In the genomic region with DNA sequence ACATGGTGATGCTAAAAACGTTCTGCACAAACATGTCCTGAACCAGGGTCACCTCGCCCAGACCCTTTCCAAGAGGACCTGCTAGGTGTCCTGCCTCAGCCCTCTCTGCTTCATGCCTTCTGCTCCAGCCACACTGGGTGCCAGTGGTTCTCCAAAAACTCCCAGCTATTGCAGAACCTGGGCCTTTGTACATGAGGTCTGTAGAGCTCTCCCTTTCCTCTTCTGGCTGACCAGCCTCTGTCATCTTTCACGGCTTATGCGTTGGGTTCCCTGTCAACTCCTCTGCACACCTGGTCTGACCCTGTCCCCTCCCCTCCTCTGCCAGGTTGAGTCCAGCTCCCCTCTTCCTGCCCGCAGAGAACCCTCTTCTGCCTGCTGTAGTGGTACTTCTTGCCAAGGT, we compare ENCODE assay signal across 36 cellular contexts. TPM values are rescaled to one million over a fixed set of nuclear protein-coding genes. Genes with fewer than 3 reads are reported as not detected.
"Had no signal": no experiment of that assay in that cellular context is flagged by ENCODE, and none has a peak within 500 bp of the region (broad histone marks: within the 10 kb centered on the region; RNA-seq: fewer than 3 reads in every experiment).

No MANE protein-coding gene starts in this region.

- H3K4me3 ChIP-seq: adrenal gland, body of pancreas, dorsolateral prefrontal cortex, esophagus muscularis mucosa, gastrocnemius medialis had no signal

- H3K27ac ChIP-seq: adrenal gland, body of pancreas, dorsolateral prefrontal cortex, esophagus muscularis mucosa, foreskin keratinocyte, gastrocnemius medialis, WERI-Rb-1 had no signal

- H3K27me3 Mint-ChIP-seq: activated B cell treated with CpG ODN at 0.5 μM for 24 hours; activated naive CD8-positive, alpha-beta T cell treated with anti-CD3 and anti-CD28 coated beads for 36 hours had no signal

- H3K27ac Mint-ChIP-seq: activated B cell treated with CpG ODN at 0.5 μM for 24 hours; activated CD4-positive, alpha-beta memory T cell treated with anti-CD3 and anti-CD28 coated beads for 36 hours; activated CD4-positive, alpha-beta T cell treated with anti-CD3 and anti-CD28 coated beads for 36 hours; activated CD4-positive, alpha-beta T cell treated with anti-CD3 and anti-CD28 coated beads, Interleukin-2, amount 10 ng/mL, durations not matched to agents 24 days and 14 days; activated CD8-positive, alpha-beta memory T cell treated with anti-CD3 and anti-CD28 coated beads, Interleukin-2, amount 10 ng/mL, durations not matched to agents 7 days and 5 days; activated CD8-positive, alpha-beta T cell treated with anti-CD3 and anti-CD28 coated beads, Interleukin-2, amount 10 ng/mL, durations not matched to agents 7 days and 5 days; activated naive CD4-positive, alpha-beta T cell treated with anti-CD3 and anti-CD28 coated beads for 36 hours; activated naive CD4-positive, alpha-beta T cell treated with anti-CD3 and anti-CD28 coated beads, Interleukin-2, amount 50 U/mL, for 24 hours; activated naive CD8-positive, alpha-beta T cell treated with anti-CD3 and anti-CD28 coated beads for 36 hours; activated naive CD8-positive, alpha-beta T cell treated with anti-CD3 and anti-CD28 coated beads, Interleukin-2, amount 50 U/mL, for 24 hours; activated T-helper 1 cell treated with anti-CD3 and anti-CD28 coated beads, Interleukin-12 subunit alpha, Interleukin-12 subunit beta, Interleukin-2, Interleukin-4 antibody, amounts not matched to agents 30 ng/mL and 10 ng/mL and 1 ng/mL, durations not matched to agents 14 hours and 24 hours and 36 hours; activated T-helper 2 cell treated with anti-CD3 and anti-CD28 coated beads, Interferon-gamma antibody, Interleukin-2, Interleukin-4, amounts not matched to agents 10 μg/mL and 5 μg/mL and 100 μg/mL, durations not matched to agents 14 hours and 24 hours and 36 hours; effector memory CD8-positive, alpha-beta T cell; T-helper 17 cell; T-helper 2 cell treated with Interferon-gamma antibody and Interleukin-4, amounts not matched to agents 5 μg/mL and 100 μg/mL, for 36 hours had no signal

- H3K4me3 Mint-ChIP-seq: activated B cell treated with CpG ODN at 0.5 μM for 24 hours; activated CD4-positive, alpha-beta memory T cell treated with anti-CD3 and anti-CD28 coated beads for 36 hours; activated CD4-positive, alpha-beta T cell treated with anti-CD3 and anti-CD28 coated beads for 36 hours; activated CD4-positive, alpha-beta T cell treated with anti-CD3 and anti-CD28 coated beads, Interleukin-2, amount 10 ng/mL, durations not matched to agents 24 days and 14 days; activated CD8-positive, alpha-beta memory T cell treated with anti-CD3 and anti-CD28 coated beads, Interleukin-2, amount 10 ng/mL, durations not matched to agents 7 days and 5 days; activated CD8-positive, alpha-beta T cell treated with anti-CD3 and anti-CD28 coated beads, Interleukin-2, amount 10 ng/mL, durations not matched to agents 7 days and 5 days; activated naive CD4-positive, alpha-beta T cell treated with anti-CD3 and anti-CD28 coated beads for 36 hours; activated naive CD4-positive, alpha-beta T cell treated with anti-CD3 and anti-CD28 coated beads, Interleukin-2, amount 50 U/mL, for 24 hours; activated naive CD8-positive, alpha-beta T cell treated with anti-CD3 and anti-CD28 coated beads for 36 hours; activated naive CD8-positive, alpha-beta T cell treated with anti-CD3 and anti-CD28 coated beads, Interleukin-2, amount 50 U/mL, for 24 hours; activated T-helper 1 cell treated with anti-CD3 and anti-CD28 coated beads, Interleukin-12 subunit alpha, Interleukin-12 subunit beta, Interleukin-2, Interleukin-4 antibody, amounts not matched to agents 30 ng/mL and 10 ng/mL and 1 ng/mL, durations not matched to agents 14 hours and 24 hours and 36 hours; effector memory CD8-positive, alpha-beta T cell; T-helper 17 cell; T-helper 2 cell treated with Interferon-gamma antibody and Interleukin-4, amounts not matched to agents 5 μg/mL and 100 μg/mL, for 36 hours had no signal

- H3K27me3 ChIP-seq: adrenal gland, body of pancreas, esophagus muscularis mucosa, gastrocnemius medialis had no signal

- H3K9me3 Mint-ChIP-seq: activated B cell treated with CpG ODN at 0.5 μM for 24 hours; activated CD4-positive, alpha-beta memory T cell treated with anti-CD3 and anti-CD28 coated beads for 36 hours; activated CD4-positive, alpha-beta T cell treated with anti-CD3 and anti-CD28 coated beads, Interleukin-2, amount 10 ng/mL, durations not matched to agents 24 days and 14 days; activated naive CD4-positive, alpha-beta T cell treated with anti-CD3 and anti-CD28 coated beads for 36 hours; activated naive CD4-positive, alpha-beta T cell treated with anti-CD3 and anti-CD28 coated beads, Interleukin-2, amount 50 U/mL, for 24 hours; activated naive CD8-positive, alpha-beta T cell treated with anti-CD3 and anti-CD28 coated beads for 36 hours; activated naive CD8-positive, alpha-beta T cell treated with anti-CD3 and anti-CD28 coated beads, Interleukin-2, amount 50 U/mL, for 24 hours; activated T-helper 1 cell treated with anti-CD3 and anti-CD28 coated beads, Interleukin-12 subunit alpha, Interleukin-12 subunit beta, Interleukin-2, Interleukin-4 antibody, amounts not matched to agents 30 ng/mL and 10 ng/mL and 1 ng/mL, durations not matched to agents 14 hours and 24 hours and 36 hours; activated T-helper 2 cell treated with anti-CD3 and anti-CD28 coated beads, Interferon-gamma antibody, Interleukin-2, Interleukin-4, amounts not matched to agents 10 μg/mL and 5 μg/mL and 100 μg/mL, durations not matched to agents 14 hours and 24 hours and 36 hours; effector memory CD8-positive, alpha-beta T cell; T-helper 2 cell treated with Interferon-gamma antibody and Interleukin-4, amounts not matched to agents 5 μg/mL and 100 μg/mL, for 36 hours had no signal

- H3K9me3 ChIP-seq: adrenal gland, body of pancreas, esophagus muscularis mucosa, gastrocnemius medialis had no signal

- DNase-seq: activated B cell treated with CpG ODN at 0.5 μM for 24 hours; activated CD4-positive, alpha-beta memory T cell treated with anti-CD3 and anti-CD28 coated beads for 36 hours; activated CD4-positive, alpha-beta T cell treated with anti-CD3 and anti-CD28 coated beads for 36 hours; activated CD4-positive, alpha-beta T cell treated with anti-CD3 and anti-CD28 coated beads, Interleukin-2, amount 10 ng/mL, durations not matched to agents 24 days and 14 days; activated CD8-positive, alpha-beta memory T cell treated with anti-CD3 and anti-CD28 coated beads, Interleukin-2, amount 10 ng/mL, durations not matched to agents 7 days and 5 days; activated CD8-positive, alpha-beta memory T cell treated with anti-CD3 and anti-CD28 coated beads, Interleukin-2, amount 50 U/mL, for 4 hours; activated CD8-positive, alpha-beta T cell treated with anti-CD3 and anti-CD28 coated beads, Interleukin-2, amount 10 ng/mL, durations not matched to agents 7 days and 5 days; activated effector memory CD4-positive, alpha-beta T cell treated with anti-CD3 and anti-CD28 coated beads, Interleukin-2, amount 50 U/mL, for 16 hours; activated naive CD4-positive, alpha-beta T cell treated with anti-CD3 and anti-CD28 coated beads for 36 hours; activated naive CD8-positive, alpha-beta T cell treated with anti-CD3 and anti-CD28 coated beads for 36 hours; activated naive CD8-positive, alpha-beta T cell treated with anti-CD3 and anti-CD28 coated beads, Interleukin-2, amount 50 U/mL, for 24 hours; activated T-cell treated with anti-CD3 and anti-CD28 coated beads, Interleukin-2, amount 50 U/mL, for 1 hour; activated T-cell treated with anti-CD3 and anti-CD28 coated beads, Interleukin-2, amount 50 U/mL, for 48 hours; amygdala; aorta; body of pancreas; caudate nucleus; dorsolateral prefrontal cortex; effector CD4-positive, alpha-beta T cell; effector memory CD8-positive, alpha-beta T cell; erythroblast; foreskin keratinocyte; gastrocnemius medialis; glutamatergic neuron; T-helper 1 cell; T-helper 17 cell; T1000; WERI-Rb-1 had no signal

- H3K36me3 Mint-ChIP-seq: activated CD4-positive, alpha-beta memory T cell treated with anti-CD3 and anti-CD28 coated beads for 36 hours; activated CD8-positive, alpha-beta memory T cell treated with anti-CD3 and anti-CD28 coated beads, Interleukin-2, amount 10 ng/mL, durations not matched to agents 7 days and 5 days; activated naive CD4-positive, alpha-beta T cell treated with anti-CD3 and anti-CD28 coated beads, Interleukin-2, amount 50 U/mL, for 24 hours; activated naive CD8-positive, alpha-beta T cell treated with anti-CD3 and anti-CD28 coated beads for 36 hours had no signal

- H3K36me3 ChIP-seq: adrenal gland, esophagus muscularis mucosa, gastrocnemius medialis, WERI-Rb-1 had no signal

- ATAC-seq: activated CD4-positive, alpha-beta T cell treated with anti-CD3 and anti-CD28 coated beads for 36 hours; activated CD4-positive, CD25-positive, alpha-beta regulatory T cell treated with anti-CD3 and anti-CD28 coated beads, Interleukin-2, amount 50 U/mL, for 24 hours; activated CD8-positive, alpha-beta memory T cell treated with anti-CD3 and anti-CD28 coated beads, Interleukin-2, amount 10 ng/mL, durations not matched to agents 7 days and 5 days; activated CD8-positive, alpha-beta T cell treated with anti-CD3 and anti-CD28 coated beads, Interleukin-2, amount 10 ng/mL, durations not matched to agents 7 days and 5 days; activated naive CD8-positive, alpha-beta T cell treated with anti-CD3 and anti-CD28 coated beads, Interleukin-2, amount 50 U/mL, for 24 hours; body of pancreas; effector memory CD8-positive, alpha-beta T cell; foreskin keratinocyte; gastrocnemius medialis; T-helper 17 cell had no signal

- H3K4me1 Mint-ChIP-seq: activated B cell treated with CpG ODN at 0.5 μM for 24 hours; activated CD4-positive, alpha-beta T cell treated with anti-CD3 and anti-CD28 coated beads for 36 hours; activated CD4-positive, alpha-beta T cell treated with anti-CD3 and anti-CD28 coated beads, Interleukin-2, amount 10 ng/mL, durations not matched to agents 24 days and 14 days; activated CD8-positive, alpha-beta memory T cell treated with anti-CD3 and anti-CD28 coated beads, Interleukin-2, amount 10 ng/mL, durations not matched to agents 7 days and 5 days; activated naive CD4-positive, alpha-beta T cell treated with anti-CD3 and anti-CD28 coated beads, Interleukin-2, amount 50 U/mL, for 24 hours; activated naive CD8-positive, alpha-beta T cell treated with anti-CD3 and anti-CD28 coated beads for 36 hours; activated naive CD8-positive, alpha-beta T cell treated with anti-CD3 and anti-CD28 coated beads, Interleukin-2, amount 50 U/mL, for 24 hours; T-helper 17 cell had no signal

- H3K4me1 ChIP-seq: body of pancreas had no signal

RNA-seq across cellular contexts. Expression of gene IGFBP5, which starts 35.5 kb away (rescaled TPM):
- total RNA-seq: activated B cell treated with CpG ODN at 0.5 μM for 24 hours; activated CD4-positive, alpha-beta memory T cell treated with anti-CD3 and anti-CD28 coated beads for 36 hours; activated CD4-positive, alpha-beta T cell treated with anti-CD3 and anti-CD28 coated beads for 36 hours; activated CD4-positive, alpha-beta T cell treated with anti-CD3 and anti-CD28 coated beads, Interleukin-2, amount 10 ng/mL, durations not matched to agents 24 days and 14 days; activated CD8-positive, alpha-beta memory T cell treated with anti-CD3 and anti-CD28 coated beads for 36 hours; activated naive CD4-positive, alpha-beta T cell treated with anti-CD3 and anti-CD28 coated beads for 36 hours; activated naive CD8-positive, alpha-beta T cell treated with anti-CD3 and anti-CD28 coated beads for 36 hours; activated T-helper 1 cell treated with anti-CD3 and anti-CD28 coated beads, Interleukin-12 subunit alpha, Interleukin-12 subunit beta, Interleukin-2, Interleukin-4 antibody, amounts not matched to agents 30 ng/mL and 10 ng/mL and 1 ng/mL, durations not matched to agents 14 hours and 24 hours and 36 hours; activated T-helper 2 cell treated with anti-CD3 and anti-CD28 coated beads, Interferon-gamma antibody, Interleukin-2, Interleukin-4, amounts not matched to agents 10 μg/mL and 5 μg/mL and 100 μg/mL, durations not matched to agents 14 hours and 24 hours and 36 hours; T-helper 17 cell had no signal
